ENCODE assay signal across 15 cellular contexts in genomic region chr3:31962801-31963205, GRCh38. TPM values are rescaled to one million over a fixed set of nuclear protein-coding genes. Genes with fewer than 3 reads are reported as not detected.
A peak's percentile ranks its signal among the peaks of the same experiment; 100 is the strongest.
DNase-seq lines count a peak whose midpoint lies in the region; ATAC-seq and TF ChIP-seq lines count a peak whose summit lies in the region.
"Had no signal": no experiment of that assay in that cellular context is flagged by ENCODE, and none has a peak within 500 bp of the region (broad histone marks: within the 10 kb centered on the region; RNA-seq: fewer than 3 reads in every experiment).

No MANE protein-coding gene starts in this region.

- peaks cover 13% of the 10 kb centered on the region; the same call in 1 of the 2 replicates for H3K36me3 ChIP-seq in RWPE2 (ENCODE audit: low read depth)
- H3K36me3 ChIP-seq in upper lobe of right lung = no peaks in the 10 kb centered on the region
- H3K36me3 ChIP-seq: tibial nerve, WERI-Rb-1 had no signal

- no peaks in the 10 kb centered on the region for H3K36me3 Mint-ChIP-seq in activated CD8-positive, alpha-beta T cell treated with anti-CD3 and anti-CD28 coated beads for 36 hours (ENCODE audit: low read depth)
- no peaks in the 10 kb centered on the region for H3K36me3 Mint-ChIP-seq in activated CD8-positive, alpha-beta T cell treated with anti-CD3 and anti-CD28 coated beads, Interleukin-2, amount 10 ng/mL, durations not matched to agents 7 days and 5 days (ENCODE audit: low read depth)
- peaks cover 11 to 21% of the 10 kb centered on the region in 2 donors for H3K36me3 Mint-ChIP-seq in stimulated activated naive B cell treated with anti-CD40 and anti-IgM and Interleukin-4, amounts not matched to agents 10 μg/mL and 1 μg/mL and 100 μg/mL, for 72 hours

- POLR2A ChIA-PET in activated CD8-positive, alpha-beta T cell treated with anti-CD3 and anti-CD28 coated beads for 36 hours (lab: Charles Lee) = no interaction called here
- POLR2A ChIA-PET in activated CD8-positive, alpha-beta T cell treated with anti-CD3 and anti-CD28 coated beads, Interleukin-2, amount 10 ng/mL, durations not matched to agents 7 days and 5 days (lab: Charles Lee) = no interaction called here

- H3K27ac Mint-ChIP-seq in activated CD8-positive, alpha-beta T cell treated with anti-CD3 and anti-CD28 coated beads for 36 hours = no peak overlapping the region
- no peak overlapping the region for H3K27ac Mint-ChIP-seq in activated CD8-positive, alpha-beta T cell treated with anti-CD3 and anti-CD28 coated beads, Interleukin-2, amount 10 ng/mL, durations not matched to agents 7 days and 5 days
- H3K27ac Mint-ChIP-seq in stimulated activated naive B cell treated with anti-CD40 and anti-IgM and Interleukin-4, amounts not matched to agents 10 μg/mL and 1 μg/mL and 100 μg/mL, for 72 hours = peak overlapping the region; percentile 76
- H3K27ac Mint-ChIP-seq: activated naive CD8-positive, alpha-beta T cell treated with anti-CD3 and anti-CD28 coated beads, Interleukin-2, amount 50 U/mL, for 24 hours had no signal

- no peaks in the 10 kb centered on the region for H3K27me3 ChIP-seq in RWPE2 (ENCODE audit: insufficient read depth, poor library complexity, severe bottlenecking)
- no peaks in the 10 kb centered on the region for H3K27me3 ChIP-seq in upper lobe of right lung
- H3K27me3 ChIP-seq: tibial nerve had no signal

- H3K27ac ChIP-seq in RWPE2 (ENCODE audit: poor library complexity, severe bottlenecking) (peak overlapping the region; percentile 86), upper lobe of right lung (no peak overlapping the region)
- H3K27ac ChIP-seq: WERI-Rb-1 had no signal

- H3K4me3 ChIP-seq in RWPE2 (ENCODE audit: severe bottlenecking) (no peak overlapping the region), fibroblast of mammary gland (ENCODE audit: control insufficient read depth, low read depth, low read length) (no peak overlapping the region), upper lobe of right lung (no peak overlapping the region)
- H3K4me3 ChIP-seq: tibial nerve had no signal

- peaks cover 6% of the 10 kb centered on the region for H3K4me1 Mint-ChIP-seq in activated CD8-positive, alpha-beta T cell treated with anti-CD3 and anti-CD28 coated beads for 36 hours (ENCODE audit: low read depth)
- H3K4me1 Mint-ChIP-seq in activated CD8-positive, alpha-beta T cell treated with anti-CD3 and anti-CD28 coated beads, Interleukin-2, amount 10 ng/mL, durations not matched to agents 7 days and 5 days (ENCODE audit: low read depth) = peaks cover 5% of the 10 kb centered on the region
- H3K4me1 Mint-ChIP-seq in stimulated activated naive B cell treated with anti-CD40 and anti-IgM and Interleukin-4, amounts not matched to agents 10 μg/mL and 1 μg/mL and 100 μg/mL, for 72 hours = peaks cover 47 to 69% of the 10 kb centered on the region in 2 donors

- H3K4me3 Mint-ChIP-seq in activated CD8-positive, alpha-beta T cell treated with anti-CD3 and anti-CD28 coated beads for 36 hours = no peak overlapping the region
- no peak overlapping the region for H3K4me3 Mint-ChIP-seq in activated CD8-positive, alpha-beta T cell treated with anti-CD3 and anti-CD28 coated beads, Interleukin-2, amount 10 ng/mL, durations not matched to agents 7 days and 5 days
- peak overlapping the region in 1 of 2 donors; percentile 53 for H3K4me3 Mint-ChIP-seq in stimulated activated naive B cell treated with anti-CD40 and anti-IgM and Interleukin-4, amounts not matched to agents 10 μg/mL and 1 μg/mL and 100 μg/mL, for 72 hours
- H3K4me3 Mint-ChIP-seq: activated naive CD8-positive, alpha-beta T cell treated with anti-CD3 and anti-CD28 coated beads, Interleukin-2, amount 50 U/mL, for 24 hours had no signal

- H3K4me1 ChIP-seq in RWPE2 (ENCODE audit: insufficient read depth, poor library complexity, severe bottlenecking) = peaks cover 66% of the 10 kb centered on the region
- peaks cover 32% of the 10 kb centered on the region for H3K4me1 ChIP-seq in upper lobe of right lung

- ATAC-seq in activated CD8-positive, alpha-beta T cell treated with anti-CD3 and anti-CD28 coated beads for 36 hours = peak; percentile 39
- no peak for ATAC-seq in activated CD8-positive, alpha-beta T cell treated with anti-CD3 and anti-CD28 coated beads, Interleukin-2, amount 10 ng/mL, durations not matched to agents 7 days and 5 days
- ATAC-seq in RWPE2 (ENCODE audit: low read depth) (peak; percentile 63), upper lobe of right lung (no peak)
- ATAC-seq in stimulated activated naive B cell treated with anti-CD40 and anti-IgM and Interleukin-4, amounts not matched to agents 10 μg/mL and 1 μg/mL and 100 μg/mL, for 72 hours (replicated peaks) = peak in 1 of 2 donors; percentile 28
- ATAC-seq: activated naive CD8-positive, alpha-beta T cell treated with anti-CD3 and anti-CD28 coated beads, Interleukin-2, amount 50 U/mL, for 24 hours; left colon; SK-N-SH treated with all-trans-retinoic acid at 6 μM for 48 hours had no signal

- no peaks in the 10 kb centered on the region for H3K9me3 Mint-ChIP-seq in activated CD8-positive, alpha-beta T cell treated with anti-CD3 and anti-CD28 coated beads for 36 hours
- H3K9me3 Mint-ChIP-seq in activated CD8-positive, alpha-beta T cell treated with anti-CD3 and anti-CD28 coated beads, Interleukin-2, amount 10 ng/mL, durations not matched to agents 7 days and 5 days (ENCODE audit: insufficient read depth) = no peaks in the 10 kb centered on the region
- H3K9me3 Mint-ChIP-seq in stimulated activated naive B cell treated with anti-CD40 and anti-IgM and Interleukin-4, amounts not matched to agents 10 μg/mL and 1 μg/mL and 100 μg/mL, for 72 hours = peaks cover 3% of the 10 kb centered on the region in 2 donors
- H3K9me3 Mint-ChIP-seq: activated naive CD8-positive, alpha-beta T cell treated with anti-CD3 and anti-CD28 coated beads, Interleukin-2, amount 50 U/mL, for 24 hours had no signal

- no peak for TF ChIP-seq CTCF in activated CD8-positive, alpha-beta T cell treated with anti-CD3 and anti-CD28 coated beads for 36 hours (IDR thresholded peaks at IDR 0.05)
- no peak for TF ChIP-seq CTCF in RWPE2 (IDR thresholded peaks at IDR 0.05; ENCODE audit: poor library complexity, severe bottlenecking)
- TF ChIP-seq CTCF in fibroblast of mammary gland (conservative IDR thresholded peaks at IDR 0.05; ENCODE audit: control insufficient read depth, insufficient read depth, low read depth, low read length) = no peak
- no peak for TF ChIP-seq CTCF in upper lobe of right lung (IDR thresholded peaks at IDR 0.05)

- CTCF ChIA-PET in activated CD8-positive, alpha-beta T cell treated with anti-CD3 and anti-CD28 coated beads for 36 hours (lab: Charles Lee) = no interaction called here
- CTCF ChIA-PET in activated CD8-positive, alpha-beta T cell treated with anti-CD3 and anti-CD28 coated beads, Interleukin-2, amount 10 ng/mL, durations not matched to agents 7 days and 5 days (lab: Charles Lee) = no interaction called here

- peaks cover 2% of the 10 kb centered on the region for H3K27me3 Mint-ChIP-seq in activated CD8-positive, alpha-beta T cell treated with anti-CD3 and anti-CD28 coated beads for 36 hours
- H3K27me3 Mint-ChIP-seq in activated CD8-positive, alpha-beta T cell treated with anti-CD3 and anti-CD28 coated beads, Interleukin-2, amount 10 ng/mL, durations not matched to agents 7 days and 5 days (ENCODE audit: low read depth) = peaks cover 4% of the 10 kb centered on the region
- no peaks in the 10 kb centered on the region for H3K27me3 Mint-ChIP-seq in stimulated activated naive B cell treated with anti-CD40 and anti-IgM and Interleukin-4, amounts not matched to agents 10 μg/mL and 1 μg/mL and 100 μg/mL, for 72 hours
- H3K27me3 Mint-ChIP-seq: activated naive CD8-positive, alpha-beta T cell treated with anti-CD3 and anti-CD28 coated beads, Interleukin-2, amount 50 U/mL, for 24 hours had no signal

- H3K9me3 ChIP-seq in RWPE2 (ENCODE audit: severe bottlenecking) (no peaks in the 10 kb centered on the region), upper lobe of right lung (no peaks in the 10 kb centered on the region)
- H3K9me3 ChIP-seq: tibial nerve had no signal

- intact Hi-C loops in activated CD8-positive, alpha-beta T cell treated with anti-CD3 and anti-CD28 coated beads for 36 hours (cut with micrococcal nuclease) = no loop called here
- intact Hi-C loops in upper lobe of right lung (cut with DNase I) = no loop called here

- DNase-seq in activated CD8-positive, alpha-beta T cell treated with anti-CD3 and anti-CD28 coated beads for 36 hours = no peak
- no peak for DNase-seq in activated CD8-positive, alpha-beta T cell treated with anti-CD3 and anti-CD28 coated beads, Interleukin-2, amount 10 ng/mL, durations not matched to agents 7 days and 5 days
- DNase-seq in RWPE2 (ENCODE audit: low spot score) (no peak), fibroblast of mammary gland (ENCODE audit: low read depth) (peak; percentile 59), upper lobe of right lung (no peak), Kasumi-1 (lab: John Stamatoyannopoulos, UW) (no peak), NCI-H226 (no peak)
- DNase-seq in stimulated activated naive B cell treated with anti-CD40 and anti-IgM and Interleukin-4, amounts not matched to agents 10 μg/mL and 1 μg/mL and 100 μg/mL, for 72 hours = no peak
- DNase-seq: activated naive CD8-positive, alpha-beta T cell treated with anti-CD3 and anti-CD28 coated beads, Interleukin-2, amount 50 U/mL, for 24 hours; cerebellar nuclear complex; left colon; NCI-H1092 treated with DMSO at 0.1 percent for 48 hours; WERI-Rb-1 had no signal

RNA-seq across cellular contexts. Expression of gene OSBPL10, which starts 18.3 kb away (rescaled TPM):
- 1 to 10 TPM; 1.9 to 2.1 TPM for total RNA-seq in activated CD8-positive, alpha-beta T cell treated with anti-CD3 and anti-CD28 coated beads for 36 hours
- total RNA-seq in activated CD8-positive, alpha-beta T cell treated with anti-CD3 and anti-CD28 coated beads, Interleukin-2, amount 10 ng/mL, durations not matched to agents 7 days and 5 days = under 1 TPM; 0.05 to 0.53 TPM
- total RNA-seq in upper lobe of right lung = 30.8 TPM

RNA-seq across cellular contexts. Expression of gene ZNF860, which starts 18.7 kb away (rescaled TPM):
- total RNA-seq in activated CD8-positive, alpha-beta T cell treated with anti-CD3 and anti-CD28 coated beads for 36 hours = not detected
- not detected for total RNA-seq in activated CD8-positive, alpha-beta T cell treated with anti-CD3 and anti-CD28 coated beads, Interleukin-2, amount 10 ng/mL, durations not matched to agents 7 days and 5 days
- 1.6 TPM for total RNA-seq in upper lobe of right lung

Comparison
In these comparisons a context has a peak if more than half of its experiments do, and no peak if none do; other contexts are left out.
1. ATAC-seq: peak in activated CD8-positive, alpha-beta T cell treated with anti-CD3 and anti-CD28 coated beads for 36 hours (single experiment) and RWPE2 (single experiment); none in activated CD8-positive, alpha-beta T cell treated with anti-CD3 and anti-CD28 coated beads, Interleukin-2, amount 10 ng/mL, durations not matched to agents 7 days and 5 days (single experiment) and upper lobe of right lung (single experiment).
2. RNA of gene OSBPL10, which starts 18.3 kb away (total RNA-seq): 30.8 TPM in upper lobe of right lung (single experiment); 1.9 to 2.1 TPM in activated CD8-positive, alpha-beta T cell treated with anti-CD3 and anti-CD28 coated beads for 36 hours and 0.05 to 0.53 TPM in activated CD8-positive, alpha-beta T cell treated with anti-CD3 and anti-CD28 coated beads, Interleukin-2, amount 10 ng/mL, durations not matched to agents 7 days and 5 days; every median in the first group is over 10 times any median in the second.